In genomic region chr15:27878841-27879240, GRCh38 we compare ENCODE assay signal across 22 cellular contexts.
"Had no signal": no experiment of that assay in that cellular context is flagged by ENCODE, and none has a peak within 500 bp of the region (broad histone marks: within the 10 kb centered on the region; RNA-seq: fewer than 3 reads in every experiment).

No MANE protein-coding gene starts in this region.

- FAIRE-seq: HTR-8/SVneo, K562, RCC 7860 had no signal

- DNase-seq: Kasumi-1, MM.1S, NCI-H1092 treated with DMSO at 0.1 percent for 48 hours, NCI-H1436, NCI-H1694, NCI-H187 treated with DMSO at 0.1 percent for 48 hours, NCI-H2029 treated with DMSO at 0.1 percent for 48 hours, NCI-H2171, NCI-H226, NCI-H446, NCI-H510A, NCI-H524 treated with DMSO at 0.1 percent for 48 hours, NCI-H69, NCI-H774, RPMI8226, SHP77, SK-N-SH had no signal

- H3K27ac ChIP-seq: HL-60, KMS-11 had no signal

- H3K4me3 ChIP-seq: K562 had no signal

- H3K9ac ChIP-seq: KMS-11, SK-N-SH had no signal

- H3K4me2 ChIP-seq: KMS-11, SK-N-SH had no signal
